Comparison of ENCODE assay signal across 8 cellular contexts in genomic region chr2:196592912-196593881, GRCh38. TPM values are rescaled to one million over a fixed set of nuclear protein-coding genes. Genes with fewer than 3 reads are reported as not detected.
A peak's percentile ranks its signal among the peaks of the same experiment; 100 is the strongest.
DNase-seq lines count a peak whose midpoint lies in the region; ATAC-seq, FAIRE-seq and TF ChIP-seq lines count a peak whose summit lies in the region.

TSS of gene HECW2 (minus strand) at chr2:196593554.

- no peak for TF ChIP-seq CTCF in fibroblast of pulmonary artery (IDR thresholded peaks at IDR 0.05; ENCODE audit: low read length, missing control alignments)

- no peaks in the 10 kb centered on the region for H3K27me3 ChIP-seq in MG63
- peaks cover 4 to 5% of the 10 kb centered on the region in 2 donors for H3K27me3 ChIP-seq in naive thymus-derived CD4-positive, alpha-beta T cell (ENCODE audit: control insufficient read depth in 2 of 2, insufficient read depth in 2 of 2, low read length in 2 of 2)
- H3K27me3 ChIP-seq in aorta (ENCODE audit: control insufficient read depth in 1 of 2, insufficient read depth in 2 of 2, low read length in 1 of 2), result no peaks in the 10 kb centered on the region

- POLR2A ChIA-PET in naive thymus-derived CD4-positive, alpha-beta T cell (lab: Charles Lee), result no interaction called here

- FAIRE-seq in H54 (lab: Jason Lieb, UNC), result no peak

- H3K27ac Mint-ChIP-seq in activated CD8-positive, alpha-beta memory T cell treated with anti-CD3 and anti-CD28 coated beads, Interleukin-2, amount 10 ng/mL, durations not matched to agents 7 days and 5 days, result no peak within 1 kb of the TSS
- H3K27ac Mint-ChIP-seq in naive thymus-derived CD4-positive, alpha-beta T cell, result peak within 1 kb of the TSS in 1 of 9 donors; percentile 12

- peak; percentile 32 for TF ChIP-seq POLR2A in H54 (IDR thresholded peaks at IDR 0.05; ENCODE audit: low read depth, low read length)

- 1% methylated on average over 54 to 125 of the region's 125 CpGs for WGBS in aorta, 2 donors

- H3K27ac ChIP-seq in naive thymus-derived CD4-positive, alpha-beta T cell (ENCODE audit: low read depth, low read length), result no peak within 1 kb of the TSS
- peak within 1 kb of the TSS; percentile 62 to 75 for H3K27ac ChIP-seq in aorta (ENCODE audit: low read depth in 1 of 2, low read length in 2 of 2)

- peak; percentile 75 for ATAC-seq in activated CD8-positive, alpha-beta memory T cell treated with anti-CD3 and anti-CD28 coated beads, Interleukin-2, amount 10 ng/mL, durations not matched to agents 7 days and 5 days
- ATAC-seq in naive thymus-derived CD4-positive, alpha-beta T cell, result no peak
- ATAC-seq in aorta (ENCODE audit: low FRiP score), result peak; percentile 77

- H3K4me1 ChIP-seq in naive thymus-derived CD4-positive, alpha-beta T cell (ENCODE audit: control insufficient read depth in 2 of 2, insufficient read depth in 2 of 2, low read length in 2 of 2), result peaks cover 0 to 4% of the 10 kb centered on the region in 2 donors
- peaks cover 0 to 3% of the 10 kb centered on the region in 2 donors for H3K4me1 ChIP-seq in aorta (ENCODE audit: control insufficient read depth in 1 of 2, insufficient read depth in 2 of 2, low read length in 2 of 2)

- no peaks in the 10 kb centered on the region for H3K9me3 ChIP-seq in MG63
- no peaks in the 10 kb centered on the region for H3K9me3 ChIP-seq in naive thymus-derived CD4-positive, alpha-beta T cell (ENCODE audit: control insufficient read depth in 2 of 3, low read length in 3 of 3)
- H3K9me3 ChIP-seq in aorta (ENCODE audit: control insufficient read depth, low read length), result no peaks in the 10 kb centered on the region

- no peaks in the 10 kb centered on the region for H3K9me3 Mint-ChIP-seq in activated CD8-positive, alpha-beta memory T cell treated with anti-CD3 and anti-CD28 coated beads, Interleukin-2, amount 10 ng/mL, durations not matched to agents 7 days and 5 days (ENCODE audit: low read depth)
- H3K9me3 Mint-ChIP-seq in naive thymus-derived CD4-positive, alpha-beta T cell, result peaks cover 0 to 4% (median 0%) of the 10 kb centered on the region in 11 donors

- H3K4me3 ChIP-seq in MG63 (peak within 1 kb of the TSS; percentile 74), fibroblast of pulmonary artery (replicated peaks; ENCODE audit: low read depth, low read length) (peak within 1 kb of the TSS; percentile 63), aorta (ENCODE audit: low read length in 2 of 2) (peak within 1 kb of the TSS; percentile 59 to 83)
- no peak within 1 kb of the TSS for H3K4me3 ChIP-seq in naive thymus-derived CD4-positive, alpha-beta T cell (ENCODE audit: low read length)

- intact Hi-C loops in naive thymus-derived CD4-positive, alpha-beta T cell (cut with micrococcal nuclease), result no loop called here
- intact Hi-C loops in aorta (cut with DNase I), result loop anchor here in 1 of 2 donors (2.0 to 10.0 kb wide), 2 partner anchors 46 to 298 kb away; partner anchors contain the start of gene CCDC150

- H3K27me3 Mint-ChIP-seq in activated CD8-positive, alpha-beta memory T cell treated with anti-CD3 and anti-CD28 coated beads, Interleukin-2, amount 10 ng/mL, durations not matched to agents 7 days and 5 days, result peaks cover 76% of the 10 kb centered on the region
- peaks cover 73 to 83% (median 76%) of the 10 kb centered on the region in 5 donors for H3K27me3 Mint-ChIP-seq in naive thymus-derived CD4-positive, alpha-beta T cell

- peaks cover 8% of the 10 kb centered on the region for H3K4me1 Mint-ChIP-seq in activated CD8-positive, alpha-beta memory T cell treated with anti-CD3 and anti-CD28 coated beads, Interleukin-2, amount 10 ng/mL, durations not matched to agents 7 days and 5 days
- peaks cover 5 to 12% (median 8%) of the 10 kb centered on the region in 7 donors for H3K4me1 Mint-ChIP-seq in naive thymus-derived CD4-positive, alpha-beta T cell

- peak; percentile 72 for DNase-seq in NCI-H345 (lab: John Stamatoyannopoulos, UW)
- no peak for DNase-seq in NCI-H345 treated with DMSO at 0.1 percent for 48 hours (lab: John Stamatoyannopoulos, UW; ENCODE audit: unreplicated experiment)
- peak; percentile 41 for DNase-seq in H54 (ENCODE audit: insufficient read length, low spot score)
- peak; percentile 65 for DNase-seq in MG63
- no peak for DNase-seq in activated CD8-positive, alpha-beta memory T cell treated with anti-CD3 and anti-CD28 coated beads, Interleukin-2, amount 10 ng/mL, durations not matched to agents 7 days and 5 days
- DNase-seq in fibroblast of pulmonary artery (ENCODE audit: low read depth), result peak; percentile 60
- DNase-seq in naive thymus-derived CD4-positive, alpha-beta T cell, result peak in 2 of 9 donors; percentile 0 to 42
- DNase-seq in aorta, result peak; percentile 51 to 84

- H3K36me3 ChIP-seq in MG63 (no peaks in the 10 kb centered on the region), aorta (ENCODE audit: control insufficient read depth in 1 of 2, insufficient read depth in 2 of 2, low read length in 1 of 2) (no peaks in the 10 kb centered on the region)
- no peaks in the 10 kb centered on the region for H3K36me3 ChIP-seq in naive thymus-derived CD4-positive, alpha-beta T cell (ENCODE audit: control insufficient read depth in 2 of 3, insufficient read depth in 3 of 3, low read length in 3 of 3)

- H3K4me3 Mint-ChIP-seq in activated CD8-positive, alpha-beta memory T cell treated with anti-CD3 and anti-CD28 coated beads, Interleukin-2, amount 10 ng/mL, durations not matched to agents 7 days and 5 days, result peak within 1 kb of the TSS; percentile 71
- H3K4me3 Mint-ChIP-seq in naive thymus-derived CD4-positive, alpha-beta T cell, result peak within 1 kb of the TSS; percentile 80 to 88 (median 82)

- no peaks in the 10 kb centered on the region for H3K36me3 Mint-ChIP-seq in activated CD8-positive, alpha-beta memory T cell treated with anti-CD3 and anti-CD28 coated beads, Interleukin-2, amount 10 ng/mL, durations not matched to agents 7 days and 5 days
- H3K36me3 Mint-ChIP-seq in naive thymus-derived CD4-positive, alpha-beta T cell, result no peaks in the 10 kb centered on the region

- CTCF ChIA-PET in activated CD8-positive, alpha-beta memory T cell treated with anti-CD3 and anti-CD28 coated beads, Interleukin-2, amount 10 ng/mL, durations not matched to agents 7 days and 5 days (lab: Charles Lee), result interaction anchor here (0.7 kb wide), 2 partner anchors 13 to 18 kb away, joined by 3 read pairs; no protein-coding TSS in a partner anchor
- CTCF ChIA-PET in naive thymus-derived CD4-positive, alpha-beta T cell (lab: Charles Lee), result no interaction called here

RNA-seq across cellular contexts. Expression of gene HECW2, which starts in this region (rescaled TPM):
- 9.2 and 10.8 TPM in 2 replicates for total RNA-seq in MG63 (2014; rRNA removed; shearing (Covaris generic); ENCODE audit: low replicate concordance)
- 1 to 10 TPM; 2.6 to 6.6 TPM for total RNA-seq in activated CD8-positive, alpha-beta memory T cell treated with anti-CD3 and anti-CD28 coated beads, Interleukin-2, amount 10 ng/mL, durations not matched to agents 7 days and 5 days
- 1 to 10 TPM in 1 of 5 experiments, under 1 TPM in 4; 0.11 to 1.0 (median 0.45) TPM for total RNA-seq in naive thymus-derived CD4-positive, alpha-beta T cell
- polyA plus RNA-seq in naive thymus-derived CD4-positive, alpha-beta T cell, result not detected
- total RNA-seq in aorta, result 10 to 100 TPM in 1 of 2 donors, 1 to 10 TPM in 1; 8.7 to 13.3 TPM
- 1 to 10 TPM; 1.5 to 2.5 TPM for polyA plus RNA-seq in aorta

Comparison
In these comparisons a context has a peak if more than half of its experiments do, and no peak if none do; other contexts are left out.
1. DNase-seq: peak in NCI-H345 (single experiment), H54 (single experiment), MG63 (single experiment), fibroblast of pulmonary artery (single experiment) and aorta (2 of 2); none in NCI-H345 treated with DMSO at 0.1 percent for 48 hours (single experiment) and activated CD8-positive, alpha-beta memory T cell treated with anti-CD3 and anti-CD28 coated beads, Interleukin-2, amount 10 ng/mL, durations not matched to agents 7 days and 5 days (single experiment).